8 cellular contexts compared by ENCODE assay signal in the genomic region with DNA sequence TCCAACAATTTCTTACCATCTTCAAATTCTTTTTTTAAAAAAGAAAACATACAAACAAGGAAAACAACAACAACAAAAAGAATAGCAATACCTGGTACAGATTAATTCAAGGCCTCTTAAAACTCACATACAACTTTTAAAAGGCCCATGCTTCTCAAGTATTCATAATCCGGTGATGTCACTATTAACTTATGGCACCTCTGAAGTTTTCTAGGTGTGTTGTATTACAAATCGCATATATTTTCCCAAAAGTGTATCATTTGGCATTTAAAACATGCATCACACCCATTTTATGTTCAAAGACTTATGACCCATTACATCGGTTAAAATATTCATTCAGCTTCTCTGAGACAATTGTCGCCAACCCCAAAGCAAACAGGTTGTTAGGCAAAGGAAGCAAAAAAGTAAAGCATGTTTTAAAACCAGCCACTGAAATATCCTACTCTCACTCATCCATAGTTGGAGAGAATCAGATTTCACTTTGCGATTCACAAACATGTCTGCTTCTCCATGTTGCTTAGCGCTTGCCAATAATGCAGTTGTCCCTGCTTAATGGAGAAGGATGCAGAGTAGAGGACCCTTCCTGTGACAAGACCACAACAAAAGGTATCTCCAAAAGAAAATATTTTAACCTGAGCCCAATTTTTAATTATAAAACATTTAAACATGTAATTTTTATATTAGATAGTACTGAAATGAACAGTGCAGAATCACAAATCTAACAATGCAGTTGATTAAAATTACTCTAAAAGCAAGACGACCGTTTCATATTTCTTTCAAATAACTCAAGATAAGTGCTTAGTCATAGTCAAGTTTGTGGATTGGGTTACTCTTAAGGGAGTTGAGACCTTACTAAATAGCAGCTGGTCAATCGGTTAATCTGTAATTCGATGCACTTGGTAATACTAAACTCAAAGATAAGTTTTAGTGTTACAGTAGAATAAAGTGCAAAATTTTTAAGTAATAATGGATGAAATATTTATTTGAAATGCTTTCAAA.
DNase-seq lines count a peak whose midpoint lies in the region; ATAC-seq and FAIRE-seq lines count a peak whose summit lies in the region.

No MANE protein-coding gene starts in this region.

- in situ Hi-C loops in HAP-1 (cut with MboI; ENCODE audit: low sequenced_read_pairs) = loop anchor here (25.0 kb wide), 1 partner anchor 412 kb away; no protein-coding TSS in a partner anchor

- no peak for ATAC-seq in GM21447 (IDR thresholded peaks at IDR 0.05; ENCODE audit: unreplicated experiment)

- no peaks in the 10 kb centered on the region for H3K9me3 ChIP-seq in HAP-1

- H3K36me3 ChIP-seq in HAP-1 (replicated peaks) (peaks cover 38% of the 10 kb centered on the region), rectal smooth muscle tissue (ENCODE audit: control insufficient read depth, insufficient read depth, low read length) (peaks cover 8% of the 10 kb centered on the region)

- DNase-seq in AG08395 (ENCODE audit: low spot score) = peak; percentile 24
- DNase-seq in HAP-1 (ENCODE audit: low spot score in 2 of 2) = peak in 1 of 2 experiments; percentile 63
- DNase-seq in SW480 (ENCODE audit: low spot score) = peak; percentile 68
- peak; percentile 65 for DNase-seq in fibroblast of gingiva (ENCODE audit: low read depth)
- no peak for DNase-seq in urothelium cell line (ENCODE audit: low spot score)
- DNase-seq in SIG-M5 treated with dmso at 0.1 percent for 504 hours (lab: John Stamatoyannopoulos, UW; ENCODE audit: unreplicated experiment) = no peak

- no peak overlapping the region for H3K9ac ChIP-seq in rectal smooth muscle tissue (ENCODE audit: low read length)

- no peak for FAIRE-seq in urothelium cell line (lab: Jason Lieb, UNC)

- H3K27me3 ChIP-seq in HAP-1 (ENCODE audit: low read depth) (no peaks in the 10 kb centered on the region), rectal smooth muscle tissue (ENCODE audit: control insufficient read depth, insufficient read depth, low read length) (no peaks in the 10 kb centered on the region)

- H3K4me1 ChIP-seq in HAP-1 = peaks cover 7% of the 10 kb centered on the region
- H3K4me1 ChIP-seq in rectal smooth muscle tissue (ENCODE audit: control insufficient read depth, insufficient read depth, low read length) = peaks cover 16% of the 10 kb centered on the region

- H3K27ac ChIP-seq in rectal smooth muscle tissue (ENCODE audit: low read depth, low read length) = peak overlapping the region; percentile 100

- peak overlapping the region; percentile 100 for H3K4me3 ChIP-seq in HAP-1
- peak overlapping the region; percentile 89 for H3K4me3 ChIP-seq in rectal smooth muscle tissue (ENCODE audit: low read length)

Comparison
In these comparisons a context has a peak if more than half of its experiments do, and no peak if none do; other contexts are left out.
1. DNase-seq: peak in AG08395 (single experiment), SW480 (single experiment) and fibroblast of gingiva (single experiment); none in urothelium cell line (single experiment) and SIG-M5 treated with dmso at 0.1 percent for 504 hours (single experiment).